Comparison of ENCODE assay signal across 27 cellular contexts in genomic region chr5:19256036-19256435, GRCh38.
"Had no signal": no experiment of that assay in that cellular context is flagged by ENCODE, and none has a peak within 500 bp of the region (broad histone marks: within the 10 kb centered on the region; RNA-seq: fewer than 3 reads in every experiment).

No MANE protein-coding gene starts in this region.

- H3K4me1 Mint-ChIP-seq: activated B cell treated with CpG ODN at 0.5 μM for 24 hours; activated CD4-positive, alpha-beta T cell treated with anti-CD3 and anti-CD28 coated beads, Interleukin-2, amount 10 ng/mL, durations not matched to agents 7 days and 5 days; activated naive CD8-positive, alpha-beta T cell treated with anti-CD3 and anti-CD28 coated beads, Interleukin-2, amount 50 U/mL, for 24 hours; T-helper 17 cell had no signal

- H3K27me3 Mint-ChIP-seq: activated B cell treated with CpG ODN at 0.5 μM for 24 hours; activated CD4-positive, alpha-beta memory T cell treated with anti-CD3 and anti-CD28 coated beads for 36 hours; activated CD4-positive, alpha-beta T cell treated with anti-CD3 and anti-CD28 coated beads, Interleukin-2, amount 10 ng/mL, durations not matched to agents 7 days and 5 days; activated naive CD8-positive, alpha-beta T cell treated with anti-CD3 and anti-CD28 coated beads, Interleukin-2, amount 50 U/mL, for 24 hours; T-helper 17 cell had no signal

- H3K27ac Mint-ChIP-seq: activated B cell treated with CpG ODN at 0.5 μM for 24 hours; activated CD4-positive, alpha-beta memory T cell treated with anti-CD3 and anti-CD28 coated beads for 36 hours; activated CD4-positive, alpha-beta T cell treated with anti-CD3 and anti-CD28 coated beads, Interleukin-2, amount 10 ng/mL, durations not matched to agents 7 days and 5 days; activated naive CD4-positive, alpha-beta T cell treated with anti-CD3 and anti-CD28 coated beads, Interleukin-2, amount 50 U/mL, for 72 hours; activated naive CD8-positive, alpha-beta T cell treated with anti-CD3 and anti-CD28 coated beads, Interleukin-2, amount 50 U/mL, for 24 hours; T-helper 17 cell had no signal

- H3K36me3 ChIP-seq: brain microvascular endothelial cell, cardiac muscle cell, Peyer's patch had no signal

- H3K4me3 Mint-ChIP-seq: activated B cell treated with CpG ODN at 0.5 μM for 24 hours; activated CD4-positive, alpha-beta memory T cell treated with anti-CD3 and anti-CD28 coated beads for 36 hours; activated CD4-positive, alpha-beta T cell treated with anti-CD3 and anti-CD28 coated beads, Interleukin-2, amount 10 ng/mL, durations not matched to agents 7 days and 5 days; activated naive CD8-positive, alpha-beta T cell treated with anti-CD3 and anti-CD28 coated beads, Interleukin-2, amount 50 U/mL, for 24 hours; activated T-cell treated with anti-CD3 and anti-CD28 coated beads, Interleukin-2, amount 50 U/mL, for 4 hours; T-helper 17 cell had no signal

- H3K4me3 ChIP-seq: cardiac muscle cell, coronary artery, Peyer's patch had no signal

- H3K27me3 ChIP-seq: brain microvascular endothelial cell, cardiac muscle cell, Peyer's patch had no signal

- H3K9me3 ChIP-seq: Peyer's patch had no signal

- H3K4me1 ChIP-seq: Peyer's patch had no signal

- H3K36me3 Mint-ChIP-seq: activated CD4-positive, alpha-beta memory T cell treated with anti-CD3 and anti-CD28 coated beads for 36 hours had no signal

- DNase-seq: activated B cell treated with CpG ODN at 0.5 μM for 24 hours; activated CD4-positive, alpha-beta memory T cell treated with anti-CD3 and anti-CD28 coated beads for 36 hours; activated CD4-positive, alpha-beta T cell treated with anti-CD3 and anti-CD28 coated beads for 1 hour; activated CD4-positive, alpha-beta T cell treated with anti-CD3 and anti-CD28 coated beads, Interleukin-2, amount 10 ng/mL, durations not matched to agents 7 days and 5 days; activated CD8-positive, alpha-beta memory T cell treated with anti-CD3 and anti-CD28 coated beads for 24 hours; activated effector memory CD4-positive, alpha-beta T cell treated with anti-CD3 and anti-CD28 coated beads, Interleukin-2, amount 50 U/mL, for 16 hours; activated naive CD4-positive, alpha-beta T cell treated with Interleukin-2 at 50 U/mL for 16 hours; activated naive CD8-positive, alpha-beta T cell treated with anti-CD3 and anti-CD28 coated beads, Interleukin-2, amount 50 U/mL, for 24 hours; activated T-cell treated with anti-CD3 and anti-CD28 coated beads, Interleukin-2, amount 50 U/mL, for 4 hours; amniotic stem cell; brain microvascular endothelial cell; cerebellar nuclear complex; NCI-H1092; NCI-H1694; NCI-H2029; NCI-H2107; NCI-H446; NCI-H524; NCI-H748 treated with DMSO at 0.1 percent for 48 hours; NK-92 treated with Interleukin-12 subunit alpha and Interleukin-12 subunit beta, amount 100 ng/mL, for 24 hours; Peyer's patch; SHP77; T-helper 17 cell; T1000 had no signal

- H3K27ac ChIP-seq: brain microvascular endothelial cell, cardiac muscle cell, coronary artery, Peyer's patch had no signal

- H3K9me3 Mint-ChIP-seq: activated B cell treated with CpG ODN at 0.5 μM for 24 hours; activated T-cell treated with anti-CD3 and anti-CD28 coated beads, Interleukin-2, amount 50 U/mL, for 4 hours had no signal

- ATAC-seq: activated naive CD4-positive, alpha-beta T cell treated with anti-CD3 and anti-CD28 coated beads, Interleukin-2, amount 50 U/mL, for 72 hours; activated naive CD8-positive, alpha-beta T cell treated with anti-CD3 and anti-CD28 coated beads, Interleukin-2, amount 50 U/mL, for 24 hours; activated T-cell treated with anti-CD3 and anti-CD28 coated beads, Interleukin-2, amount 50 U/mL, for 4 hours; T-helper 17 cell had no signal
